1 cellular context compared by ENCODE assay signal in genomic region chr6:155306958-155307357, GRCh38.
TF ChIP-seq lines count a peak whose summit lies in the region.

No MANE protein-coding gene starts in this region.

TF ChIP-seq in WTC11, 78 proteins besides CTCF, POLR2A, EP300 and RAD21 (continued from another document):
- TF ChIP-seq, protein P1, sequence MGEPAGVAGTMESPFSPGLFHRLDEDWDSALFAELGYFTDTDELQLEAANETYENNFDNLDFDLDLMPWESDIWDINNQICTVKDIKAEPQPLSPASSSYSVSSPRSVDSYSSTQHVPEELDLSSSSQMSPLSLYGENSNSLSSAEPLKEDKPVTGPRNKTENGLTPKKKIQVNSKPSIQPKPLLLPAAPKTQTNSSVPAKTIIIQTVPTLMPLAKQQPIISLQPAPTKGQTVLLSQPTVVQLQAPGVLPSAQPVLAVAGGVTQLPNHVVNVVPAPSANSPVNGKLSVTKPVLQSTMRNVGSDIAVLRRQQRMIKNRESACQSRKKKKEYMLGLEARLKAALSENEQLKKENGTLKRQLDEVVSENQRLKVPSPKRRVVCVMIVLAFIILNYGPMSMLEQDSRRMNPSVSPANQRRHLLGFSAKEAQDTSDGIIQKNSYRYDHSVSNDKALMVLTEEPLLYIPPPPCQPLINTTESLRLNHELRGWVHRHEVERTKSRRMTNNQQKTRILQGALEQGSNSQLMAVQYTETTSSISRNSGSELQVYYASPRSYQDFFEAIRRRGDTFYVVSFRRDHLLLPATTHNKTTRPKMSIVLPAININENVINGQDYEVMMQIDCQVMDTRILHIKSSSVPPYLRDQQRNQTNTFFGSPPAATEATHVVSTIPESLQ (CRISPR knock-in tag; IDR thresholded peaks at IDR 0.05): no peak
- TF ChIP-seq OVOL2 (CRISPR knock-in tag; IDR thresholded peaks at IDR 0.05; ENCODE audit: borderline replicate concordance) (no peak), TEAD4 (CRISPR knock-in tag; IDR thresholded peaks at IDR 0.05) (no peak), SMAD4 (CRISPR knock-in tag; IDR thresholded peaks at IDR 0.05) (no peak), NFYB (CRISPR knock-in tag; conservative IDR thresholded peaks at IDR 0.05; ENCODE audit: low read depth) (no peak), ETV6 (CRISPR knock-in tag; IDR thresholded peaks at IDR 0.05) (no peak), FOXJ3 (CRISPR knock-in tag; IDR thresholded peaks at IDR 0.05; ENCODE audit: borderline replicate concordance) (no peak)
- TF ChIP-seq, protein P2, sequence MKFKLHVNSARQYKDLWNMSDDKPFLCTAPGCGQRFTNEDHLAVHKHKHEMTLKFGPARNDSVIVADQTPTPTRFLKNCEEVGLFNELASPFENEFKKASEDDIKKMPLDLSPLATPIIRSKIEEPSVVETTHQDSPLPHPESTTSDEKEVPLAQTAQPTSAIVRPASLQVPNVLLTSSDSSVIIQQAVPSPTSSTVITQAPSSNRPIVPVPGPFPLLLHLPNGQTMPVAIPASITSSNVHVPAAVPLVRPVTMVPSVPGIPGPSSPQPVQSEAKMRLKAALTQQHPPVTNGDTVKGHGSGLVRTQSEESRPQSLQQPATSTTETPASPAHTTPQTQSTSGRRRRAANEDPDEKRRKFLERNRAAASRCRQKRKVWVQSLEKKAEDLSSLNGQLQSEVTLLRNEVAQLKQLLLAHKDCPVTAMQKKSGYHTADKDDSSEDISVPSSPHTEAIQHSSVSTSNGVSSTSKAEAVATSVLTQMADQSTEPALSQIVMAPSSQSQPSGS (CRISPR knock-in tag; IDR thresholded peaks at IDR 0.05; ENCODE audit: borderline replicate concordance, low read depth): no peak
